In genomic region chr22:30423296-30423958, GRCh38 we compare ENCODE assay signal across 8 cellular contexts. TPM values are rescaled to one million over a fixed set of nuclear protein-coding genes. Genes with fewer than 3 reads are reported as not detected.
DNase-seq lines count a peak whose midpoint lies in the region; ATAC-seq and TF ChIP-seq lines count a peak whose summit lies in the region.

No MANE protein-coding gene starts in this region.

- peak in 1 of 3 donors; percentile 22 for TF ChIP-seq POLR2A in spleen (IDR thresholded peaks at IDR 0.05)

- TSS peak; percentile 46 for BruUV-seq in PC-9 (replicated peaks; lab: Mats Ljungman, UMichigan)

- peak overlapping the region; percentile 95 for H3K4me3 Mint-ChIP-seq in activated naive CD8-positive, alpha-beta T cell treated with anti-CD3 and anti-CD28 coated beads, Interleukin-2, amount 50 U/mL, for 24 hours

- H3K4me3 ChIP-seq in PC-9 (peak overlapping the region; percentile 70), iPS-11a (ENCODE audit: low read depth, low read length) (peak overlapping the region; percentile 74), spleen (peak overlapping the region; percentile 61 to 96 (median 72))

- ATAC-seq in GM18868 (IDR thresholded peaks at IDR 0.05; ENCODE audit: unreplicated experiment), result peak; percentile 12
- ATAC-seq in HG02870 (IDR thresholded peaks at IDR 0.05; ENCODE audit: unreplicated experiment), result peak; percentile 16
- peak; percentile 23 for ATAC-seq in activated naive CD8-positive, alpha-beta T cell treated with anti-CD3 and anti-CD28 coated beads, Interleukin-2, amount 50 U/mL, for 24 hours

- no peaks in the 10 kb centered on the region for H3K27me3 Mint-ChIP-seq in activated naive CD8-positive, alpha-beta T cell treated with anti-CD3 and anti-CD28 coated beads, Interleukin-2, amount 50 U/mL, for 24 hours

- POLR2A ChIA-PET in PC-9 (lab: Charles Lee; ENCODE audit: unreplicated experiment), result interaction anchor here (0.6 to 1.7 kb wide), 13 partner anchors 11 to 867 kb away, joined by 3 to 20 read pairs (median 6); partner anchors contain the start of genes CCDC157, PES1, RNF215 and SEC14L2

- peaks cover 52% of the 10 kb centered on the region for H3K4me1 ChIP-seq in PC-9 (replicated peaks; ENCODE audit: insufficient read depth)
- peaks cover 29 to 68% (median 45%) of the 10 kb centered on the region in 6 donors for H3K4me1 ChIP-seq in spleen

- CTCF ChIA-PET in PC-9 (lab: Charles Lee), result interaction anchor here (0.7 to 1.5 kb wide), 5 partner anchors 15 to 97 kb away, joined by 3 to 5 read pairs (median 3); partner anchors contain the start of gene TBC1D10A

- H4K20me1 ChIP-seq in PC-9 (ENCODE audit: insufficient read depth), result no peaks in the 10 kb centered on the region

- H2AFZ ChIP-seq in PC-9, result peak overlapping the region; percentile 64; the same call in 1 of the 2 replicates

- no peak for DNase-seq in PC-9
- peak; percentile 73 for DNase-seq in activated naive CD8-positive, alpha-beta T cell treated with anti-CD3 and anti-CD28 coated beads, Interleukin-2, amount 50 U/mL, for 24 hours
- DNase-seq in spleen, result peak; percentile 93
- DNase-seq in medulla oblongata (ENCODE audit: extremely low spot score), result no peak
- no peak for DNase-seq in AG20443 (ENCODE audit: low spot score)

- H3K4me1 Mint-ChIP-seq in activated naive CD8-positive, alpha-beta T cell treated with anti-CD3 and anti-CD28 coated beads, Interleukin-2, amount 50 U/mL, for 24 hours, result peaks cover 70% of the 10 kb centered on the region

- peaks cover 36% of the 10 kb centered on the region for H3K36me3 Mint-ChIP-seq in activated naive CD8-positive, alpha-beta T cell treated with anti-CD3 and anti-CD28 coated beads, Interleukin-2, amount 50 U/mL, for 24 hours (ENCODE audit: low read depth)

- WGBS in spleen, 5 donors, result 0 to 1% (median 0%) methylated on average over 17 to 45 of the region's 45 CpGs

- H3K27ac ChIP-seq in PC-9 (peak overlapping the region; percentile 93), spleen (peak overlapping the region; percentile 88 to 95 (median 93))

- H3F3A ChIP-seq in PC-9 (ENCODE audit: insufficient read depth, low read depth), result peaks cover 79% of the 10 kb centered on the region

- H3K79me2 ChIP-seq in PC-9 (ENCODE audit: low read depth), result peaks cover 24% of the 10 kb centered on the region

- H3K27ac Mint-ChIP-seq in activated naive CD8-positive, alpha-beta T cell treated with anti-CD3 and anti-CD28 coated beads, Interleukin-2, amount 50 U/mL, for 24 hours, result peak overlapping the region; percentile 99

- peaks cover 20% of the 10 kb centered on the region; the same call in 1 of the 2 replicates for H3K36me3 ChIP-seq in PC-9 (ENCODE audit: low read depth)
- peaks cover 0 to 37% (median 10%) of the 10 kb centered on the region in 6 donors for H3K36me3 ChIP-seq in spleen

- H3K9me3 Mint-ChIP-seq in activated naive CD8-positive, alpha-beta T cell treated with anti-CD3 and anti-CD28 coated beads, Interleukin-2, amount 50 U/mL, for 24 hours, result no peaks in the 10 kb centered on the region

- H3K27me3 ChIP-seq in PC-9 (ENCODE audit: insufficient read depth, low read depth) (no peaks in the 10 kb centered on the region), spleen (replicated peaks in 1 of 7) (no peaks in the 10 kb centered on the region)

- TF ChIP-seq CTCF in PC-9 (conservative IDR thresholded peaks at IDR 0.05) (no peak), spleen (IDR thresholded peaks at IDR 0.05 in 8 of 11, conservative IDR thresholded peaks at IDR 0.05 in 3 of 11) (peak in 4 of 11 experiments; percentile 13 to 49 (median 31))

- H3K4me2 ChIP-seq in PC-9, result peak overlapping the region; percentile 88

- intact Hi-C loops in PC-9 (cut with micrococcal nuclease; ENCODE audit: unreplicated experiment), result loop anchor here (1.0 to 10.0 kb wide), 3 partner anchors 11 to 181 kb away; partner anchors contain the start of gene TCN2
- intact Hi-C loops in spleen (cut with DNase I; ENCODE audit: low total_unique reads), result no loop called here

- H3K9me3 ChIP-seq in PC-9 (ENCODE audit: insufficient read depth, low read depth) (no peaks in the 10 kb centered on the region), spleen (no peaks in the 10 kb centered on the region)

- no peaks in the 10 kb centered on the region for H3K9me2 ChIP-seq in PC-9 (ENCODE audit: insufficient read depth)

RNA-seq across cellular contexts. Expression of gene MTFP1, which starts 2.1 kb away (rescaled TPM):
- 18.5 and 21.9 TPM in 2 replicates for total RNA-seq in PC-9 (2021)
- 10 to 100 TPM in 6 of 7 donors, 1 to 10 TPM in 1; 9.9 to 36.8 (median 15.4) TPM for total RNA-seq in spleen
- polyA plus RNA-seq in spleen, result 10 to 100 TPM; 16.9 to 30.4 (median 26.4) TPM

RNA-seq across cellular contexts. Expression of gene SEC14L2, which starts 26.6 kb away (rescaled TPM):
- 51.3 and 60.8 TPM in 2 replicates for total RNA-seq in PC-9 (2021)
- 1 to 10 TPM in 6 of 7 donors, under 1 TPM in 1; 0.52 to 6.1 (median 2.4) TPM for total RNA-seq in spleen
- 1 to 10 TPM in 1 of 3 donors, under 1 TPM in 2; 0.54 to 1.5 (median 0.96) TPM for polyA plus RNA-seq in spleen

RNA-seq across cellular contexts. Expression of gene RNF215, which starts 36.2 kb away (rescaled TPM):
- total RNA-seq in PC-9 (2021), result 24.0 and 33.8 TPM in 2 replicates
- 10 to 100 TPM; 10.2 to 19.5 (median 15.9) TPM for total RNA-seq in spleen
- polyA plus RNA-seq in spleen, result 10 to 100 TPM in 1 of 3 donors, 1 to 10 TPM in 2; 6.5 to 11.0 (median 8.3) TPM

RNA-seq across cellular contexts. Expression of gene SEC14L3, which starts 48.4 kb away (rescaled TPM):
- total RNA-seq in PC-9 (2021), result not detected in 2 replicates
- total RNA-seq in spleen, result not detected
- not detected for polyA plus RNA-seq in spleen

Comparison
In these comparisons a context has a peak if more than half of its experiments do, and no peak if none do; other contexts are left out.
1. DNase-seq: peak in activated naive CD8-positive, alpha-beta T cell treated with anti-CD3 and anti-CD28 coated beads, Interleukin-2, amount 50 U/mL, for 24 hours (single experiment) and spleen (single experiment); none in PC-9 (0 of 2), medulla oblongata (single experiment) and AG20443 (single experiment).
2. Peak in every context shown above with its lines, with median percentiles within 50 percentile points of each other: ATAC-seq and H3K4me3 ChIP-seq.